Comparison of ENCODE assay signal across 21 cellular contexts in the genomic region with DNA sequence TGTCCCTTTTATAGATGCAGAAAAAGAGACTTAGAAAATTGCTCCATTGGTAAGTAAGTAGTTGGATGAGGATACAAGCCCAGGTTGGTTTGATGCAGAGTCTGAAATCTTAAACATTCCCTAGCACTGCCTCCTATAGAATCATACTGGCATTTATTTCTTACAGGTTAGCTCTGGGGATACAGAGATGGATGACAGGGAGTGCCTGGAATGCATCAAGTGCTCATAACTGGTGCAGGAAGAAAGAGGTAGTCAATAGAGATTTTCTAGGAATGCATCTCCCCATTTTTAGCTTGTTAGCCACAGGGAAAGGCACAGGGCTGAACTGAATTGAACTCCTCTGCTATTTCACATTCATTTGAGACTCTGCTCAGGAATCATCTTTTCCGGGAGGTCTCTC.
DNase-seq lines count a peak whose midpoint lies in the region; ATAC-seq and TF ChIP-seq lines count a peak whose summit lies in the region.
"Had no signal": no experiment of that assay in that cellular context is flagged by ENCODE, and none has a peak within 500 bp of the region (broad histone marks: within the 10 kb centered on the region; RNA-seq: fewer than 3 reads in every experiment).

No MANE protein-coding gene starts in this region.

- H3K27me3 ChIP-seq in RWPE2 (ENCODE audit: insufficient read depth, poor library complexity, severe bottlenecking), result no peaks in the 10 kb centered on the region
- H3K27me3 ChIP-seq: Peyer's patch had no signal

- no peak overlapping the region for H3K27ac ChIP-seq in RWPE2 (ENCODE audit: poor library complexity, severe bottlenecking)
- H3K27ac ChIP-seq: KMS-11, Peyer's patch had no signal

- H3K36me3 ChIP-seq in RWPE2 (ENCODE audit: low read depth), result no peaks in the 10 kb centered on the region
- H3K36me3 ChIP-seq: Peyer's patch had no signal

- peak; percentile 25 for DNase-seq in HCEC 1CT
- DNase-seq in RWPE2 (ENCODE audit: low spot score), result no peak
- peak; percentile 11 for DNase-seq in iris pigment epithelial cell (ENCODE audit: low read depth)
- no peak for DNase-seq in RPMI8226
- DNase-seq in retina, result no peak
- DNase-seq in iPS-NIHi11 (ENCODE audit: low spot score), result no peak
- DNase-seq in NCI-H1436 treated with DMSO at 0.1 percent for 48 hours (lab: John Stamatoyannopoulos, UW), result no peak
- DNase-seq: COR-L47, DMS 273 treated with DMSO at 0.1 percent for 48 hours, DND-41, GF-D8, GOT3, NCI-H1048, NCI-H1436, NCI-H2029 treated with DMSO at 0.1 percent for 48 hours, NCI-H2171, NCI-H446 treated with DMSO at 0.1 percent for 48 hours, NCI-H69, Peyer's patch, Right ventricle myocardium superior had no signal

- TF ChIP-seq CTCF in RWPE2 (IDR thresholded peaks at IDR 0.05; ENCODE audit: poor library complexity, severe bottlenecking), result no peak

- no peak overlapping the region for H3K4me3 ChIP-seq in RWPE2 (ENCODE audit: severe bottlenecking)
- H3K4me3 ChIP-seq: Peyer's patch had no signal

- H3K9me3 ChIP-seq in RWPE2 (ENCODE audit: severe bottlenecking), result no peaks in the 10 kb centered on the region
- H3K9me3 ChIP-seq: Peyer's patch had no signal

- no peaks in the 10 kb centered on the region for H3K4me1 ChIP-seq in RWPE2 (ENCODE audit: insufficient read depth, poor library complexity, severe bottlenecking)
- H3K4me1 ChIP-seq: Peyer's patch had no signal

- 0 out of 3 replicates have a peak, but pooled peaks have one; percentile 36 for ATAC-seq in RWPE2 (ENCODE audit: low read depth)

Comparison
In these comparisons a context has a peak if more than half of its experiments do, and no peak if none do; other contexts are left out.
1. DNase-seq: peak in HCEC 1CT (single experiment) and iris pigment epithelial cell (single experiment); none in RWPE2 (single experiment), RPMI8226 (single experiment), retina (single experiment), iPS-NIHi11 (single experiment) and NCI-H1436 treated with DMSO at 0.1 percent for 48 hours (single experiment).